18 cellular contexts compared by ENCODE assay signal in genomic region chr6:121944361-121944760, GRCh38.
DNase-seq lines count a peak whose midpoint lies in the region; ATAC-seq and TF ChIP-seq lines count a peak whose summit lies in the region.
"Had no signal": no experiment of that assay in that cellular context is flagged by ENCODE, and none has a peak within 500 bp of the region (broad histone marks: within the 10 kb centered on the region; RNA-seq: fewer than 3 reads in every experiment).

No MANE protein-coding gene starts in this region.

- H2AFZ ChIP-seq in SK-N-SH (ENCODE audit: low read depth): 0 out of 2 replicates have a peak overlapping the region, but pooled peaks have one; percentile 23

- ATAC-seq in SK-N-SH treated with all-trans-retinoic acid at 6 μM for 48 hours: no peak

- TF ChIP-seq CTCF in SK-N-SH (IDR thresholded peaks at IDR 0.05) (no peak), fibroblast of mammary gland (conservative IDR thresholded peaks at IDR 0.05; ENCODE audit: control insufficient read depth, insufficient read depth, low read depth, low read length) (no peak), esophagus muscularis mucosa (IDR thresholded peaks at IDR 0.05) (no peak)

- H4K20me1 ChIP-seq in SK-N-SH (ENCODE audit: insufficient read depth): no peaks in the 10 kb centered on the region

- H3K36me3 ChIP-seq in SK-N-SH (replicated peaks in 1 of 2; ENCODE audit: control insufficient read depth in 1 of 2, insufficient read depth in 2 of 2, low read length in 1 of 2) (peaks cover 0 to 6% of the 10 kb centered on the region in 2 experiments), MG63 (no peaks in the 10 kb centered on the region), esophagus muscularis mucosa (no peaks in the 10 kb centered on the region), HAP-1 (replicated peaks) (no peaks in the 10 kb centered on the region)
- H3K36me3 ChIP-seq: Peyer's patch had no signal

- POLR2A ChIA-PET in SK-N-SH (lab: Yijun Ruan, JAX): no interaction called here

- H3K4me2 ChIP-seq in SK-N-SH: no peak overlapping the region

- DNase-seq in SK-N-SH: no peak
- peak; percentile 4 for DNase-seq in MG63
- DNase-seq in fibroblast of mammary gland (ENCODE audit: low read depth): peak; percentile 28
- DNase-seq in esophagus muscularis mucosa (ENCODE audit: extremely low spot score): no peak
- no peak for DNase-seq in SHP77 treated with DMSO at 0.1 percent for 48 hours (lab: John Stamatoyannopoulos, UW)
- DNase-seq in medulla oblongata (ENCODE audit: extremely low spot score): no peak
- DNase-seq in HAP-1 (ENCODE audit: low spot score in 2 of 2): no peak
- DNase-seq: AML-193, H9, KBM-7, NCI-H1105, NCI-H1930, NCI-H2171, NCI-H774, Peyer's patch, SHP77 had no signal

- no peak for TF ChIP-seq RAD21 in SK-N-SH (IDR thresholded peaks at IDR 0.05; ENCODE audit: low read length)

- in situ Hi-C loops in HAP-1 (cut with MboI; ENCODE audit: low sequenced_read_pairs): no loop called here

- H3K4me3 ChIP-seq in SK-N-SH (ENCODE audit: low read depth in 2 of 2, low read length in 1 of 2) (no peak overlapping the region), MG63 (no peak overlapping the region), fibroblast of mammary gland (ENCODE audit: control insufficient read depth, low read depth, low read length) (no peak overlapping the region), esophagus muscularis mucosa (no peak overlapping the region), HAP-1 (no peak overlapping the region)
- H3K4me3 ChIP-seq: Peyer's patch had no signal

- TF ChIP-seq EP300 in SK-N-SH (IDR thresholded peaks at IDR 0.05; ENCODE audit: borderline replicate concordance in 1 of 2, low read depth in 1 of 2, low read length in 1 of 2): no peak
- TF ChIP-seq EP300 in esophagus muscularis mucosa (IDR thresholded peaks at IDR 0.05): no peak

- peaks cover 6% of the 10 kb centered on the region; the same call in 1 of the 2 replicates for H3K9me3 ChIP-seq in SK-N-SH
- 0 out of 2 replicates have a peak, but pooled peaks cover 4% of the 10 kb centered on the region for H3K9me3 ChIP-seq in MG63
- H3K9me3 ChIP-seq in esophagus muscularis mucosa: peaks cover 0 to 2% (median 0%) of the 10 kb centered on the region in 4 donors
- no peaks in the 10 kb centered on the region for H3K9me3 ChIP-seq in HAP-1
- H3K9me3 ChIP-seq: Peyer's patch had no signal

- H3K79me2 ChIP-seq in SK-N-SH (ENCODE audit: insufficient read depth): no peaks in the 10 kb centered on the region

- no peaks in the 10 kb centered on the region for H3K9me2 ChIP-seq in SK-N-SH

- H3K27me3 ChIP-seq in SK-N-SH (ENCODE audit: insufficient read depth) (no peaks in the 10 kb centered on the region), MG63 (no peaks in the 10 kb centered on the region), esophagus muscularis mucosa (no peaks in the 10 kb centered on the region), HAP-1 (ENCODE audit: low read depth) (no peaks in the 10 kb centered on the region)
- H3K27me3 ChIP-seq: Peyer's patch had no signal

- no peak for TF ChIP-seq POLR2A in esophagus muscularis mucosa (IDR thresholded peaks at IDR 0.05; ENCODE audit: low read depth)

- no peak overlapping the region for H3K27ac ChIP-seq in SK-N-SH (ENCODE audit: low read depth in 2 of 2, low read length in 1 of 2)
- H3K27ac ChIP-seq in esophagus muscularis mucosa (replicated peaks in 1 of 4): no peak overlapping the region
- H3K27ac ChIP-seq: 22Rv1, Peyer's patch had no signal

- H3F3A ChIP-seq in SK-N-SH (replicated peaks; ENCODE audit: insufficient read depth): no peaks in the 10 kb centered on the region

- no peak overlapping the region for H3K9ac ChIP-seq in SK-N-SH

- no peaks in the 10 kb centered on the region for H3K4me1 ChIP-seq in SK-N-SH (ENCODE audit: control insufficient read depth in 1 of 2, insufficient read depth in 2 of 2, low read depth in 1 of 2, low read length in 1 of 2)
- H3K4me1 ChIP-seq in esophagus muscularis mucosa: no peaks in the 10 kb centered on the region
- no peaks in the 10 kb centered on the region for H3K4me1 ChIP-seq in HAP-1
- H3K4me1 ChIP-seq: Peyer's patch had no signal

- intact Hi-C loops in esophagus muscularis mucosa (cut with DNase I): no loop called here

- CTCF ChIA-PET in SK-N-SH (lab: Yijun Ruan, JAX): no interaction called here

- 10% methylated on average over 1 of the region's 1 CpG for WGBS in SK-N-SH (ENCODE audit: low lambda C conversion rate)
- WGBS in esophagus muscularis mucosa: 58% methylated on average over 1 of the region's 1 CpG

TF ChIP-seq in SK-N-SH, 30 proteins besides CTCF, POLR2A, EP300 and RAD21 (continues in another document):
- TF ChIP-seq REST (IDR thresholded peaks at IDR 0.05; ENCODE audit: low read depth, low read length) (no peak), EZH2phosphoT487 (IDR thresholded peaks at IDR 0.05; ENCODE audit: borderline replicate concordance, low read depth) (no peak), TAF1 (IDR thresholded peaks at IDR 0.05; ENCODE audit: borderline replicate concordance, low read depth, low read length) (no peak), NFIC (IDR thresholded peaks at IDR 0.05; ENCODE audit: borderline replicate concordance) (no peak)

TF ChIP-seq in SK-N-SH treated with all-trans-retinoic acid at 6 μM for 48 hours, 23 proteins besides CTCF, POLR2A, EP300 and RAD21:
- TF ChIP-seq PPARA (CRISPR knock-in tag; IDR thresholded peaks at IDR 0.05; ENCODE audit: borderline replicate concordance) (no peak), RARB (CRISPR knock-in tag; IDR thresholded peaks at IDR 0.05) (no peak), PATZ1 (CRISPR knock-in tag; IDR thresholded peaks at IDR 0.05; ENCODE audit: borderline replicate concordance) (no peak), ZNF565 (CRISPR knock-in tag; conservative IDR thresholded peaks at IDR 0.05; ENCODE audit: low read depth) (no peak), TCF4 (CRISPR knock-in tag; IDR thresholded peaks at IDR 0.05; ENCODE audit: borderline replicate concordance) (no peak), ZC3H10 (CRISPR knock-in tag; IDR thresholded peaks at IDR 0.05) (no peak), ZNF8 (CRISPR knock-in tag; IDR thresholded peaks at IDR 0.05) (no peak), ARNTL (CRISPR knock-in tag; IDR thresholded peaks at IDR 0.05; ENCODE audit: borderline replicate concordance, low read depth) (no peak), ZNF70 (CRISPR knock-in tag; IDR thresholded peaks at IDR 0.05) (no peak), BACH2 (CRISPR knock-in tag; IDR thresholded peaks at IDR 0.05; ENCODE audit: borderline replicate concordance) (no peak), TOX (CRISPR knock-in tag; IDR thresholded peaks at IDR 0.05; ENCODE audit: borderline replicate concordance) (no peak), ZFP30 (CRISPR knock-in tag; IDR thresholded peaks at IDR 0.05) (no peak), ESRRG (CRISPR knock-in tag; IDR thresholded peaks at IDR 0.05) (no peak), ISL1 (CRISPR knock-in tag; IDR thresholded peaks at IDR 0.05) (no peak), CSRNP3 (CRISPR knock-in tag; IDR thresholded peaks at IDR 0.05) (no peak), TSHZ2 (CRISPR knock-in tag; IDR thresholded peaks at IDR 0.05) (no peak)

Comparison
In these comparisons a context has a peak if more than half of its experiments do, and no peak if none do; other contexts are left out.
1. DNase-seq: peak in MG63 (single experiment) and fibroblast of mammary gland (single experiment); none in SK-N-SH (single experiment), esophagus muscularis mucosa (single experiment), SHP77 treated with DMSO at 0.1 percent for 48 hours (single experiment), medulla oblongata (single experiment) and HAP-1 (0 of 2).